Comparison of ENCODE assay signal across 10 cellular contexts in genomic region chr10:103543617-103544525, GRCh38. TPM values are rescaled to one million over a fixed set of nuclear protein-coding genes. Genes with fewer than 3 reads are reported as not detected.
A peak's percentile ranks its signal among the peaks of the same experiment; 100 is the strongest.
DNase-seq lines count a peak whose midpoint lies in the region; ATAC-seq and TF ChIP-seq lines count a peak whose summit lies in the region.
"Had no signal": no experiment of that assay in that cellular context is flagged by ENCODE, and none has a peak within 500 bp of the region (broad histone marks: within the 10 kb centered on the region; RNA-seq: fewer than 3 reads in every experiment).

No MANE protein-coding gene starts in this region.

- TF ChIP-seq CTCF in OCI-LY7 (conservative IDR thresholded peaks at IDR 0.05; ENCODE audit: low read length) (no peak), uterus (IDR thresholded peaks at IDR 0.05) (no peak)

- H3K36me3 Mint-ChIP-seq in activated naive CD8-positive, alpha-beta T cell: no peaks in the 10 kb centered on the region
- H3K36me3 Mint-ChIP-seq in activated naive CD8-positive, alpha-beta T cell treated with anti-CD3 and anti-CD28 coated beads, Interleukin-2, amount 50 U/mL, for 24 hours (ENCODE audit: low read depth): no peaks in the 10 kb centered on the region
- H3K36me3 Mint-ChIP-seq in immature natural killer cell: no peaks in the 10 kb centered on the region

- H3K27ac ChIP-seq in OCI-LY7 (ENCODE audit: low read depth, low read length, poor library complexity, severe bottlenecking) (no peak overlapping the region), uterus (peak overlapping the region; percentile 50 to 84)
- H3K27ac ChIP-seq: tibial nerve had no signal

- peak overlapping the region; percentile 52 for H3K4me3 Mint-ChIP-seq in activated naive CD8-positive, alpha-beta T cell
- no peak overlapping the region for H3K4me3 Mint-ChIP-seq in activated naive CD8-positive, alpha-beta T cell treated with anti-CD3 and anti-CD28 coated beads, Interleukin-2, amount 50 U/mL, for 24 hours
- H3K4me3 Mint-ChIP-seq in immature natural killer cell: peak overlapping the region in 3 of 5 donors; percentile 39 to 57 (median 53)

- no peaks in the 10 kb centered on the region for H3K27me3 ChIP-seq in uterus
- H3K27me3 ChIP-seq: tibial nerve had no signal

- no peaks in the 10 kb centered on the region for H3K79me2 ChIP-seq in OCI-LY7 (ENCODE audit: insufficient read depth, low read depth, low read length)

- H3K36me3 ChIP-seq in OCI-LY7 (ENCODE audit: insufficient read depth, low read length): no peaks in the 10 kb centered on the region
- no peaks in the 10 kb centered on the region for H3K36me3 ChIP-seq in uterus
- H3K36me3 ChIP-seq: tibial nerve had no signal

- ATAC-seq in activated naive CD8-positive, alpha-beta T cell treated with anti-CD3 and anti-CD28 coated beads, Interleukin-2, amount 50 U/mL, for 24 hours: no peak
- ATAC-seq in HG03442 (IDR thresholded peaks at IDR 0.05; ENCODE audit: unreplicated experiment) (no peak), GM18505 (IDR thresholded peaks at IDR 0.05; ENCODE audit: unreplicated experiment) (no peak)

- intact Hi-C loops in OCI-LY7 (cut with micrococcal nuclease; ENCODE audit: unreplicated experiment): loop anchor here (5.0 kb wide), 1 partner anchor 37 kb away; no protein-coding TSS in a partner anchor
- intact Hi-C loops in uterus (cut with DNase I; ENCODE audit: low total_unique reads): no loop called here

- no peaks in the 10 kb centered on the region for H3K9me2 ChIP-seq in OCI-LY7 (ENCODE audit: insufficient read depth, low read length)

- no peaks in the 10 kb centered on the region for H4K20me1 ChIP-seq in OCI-LY7 (ENCODE audit: insufficient read depth, low read length)

- no TSS peak for BruUV-seq in OCI-LY7 (replicated peaks; lab: Mats Ljungman, UMichigan)

- H3K9me3 Mint-ChIP-seq in activated naive CD8-positive, alpha-beta T cell (ENCODE audit: low read depth): no peaks in the 10 kb centered on the region
- H3K9me3 Mint-ChIP-seq in activated naive CD8-positive, alpha-beta T cell treated with anti-CD3 and anti-CD28 coated beads, Interleukin-2, amount 50 U/mL, for 24 hours: no peaks in the 10 kb centered on the region
- H3K9me3 Mint-ChIP-seq in immature natural killer cell: no peaks in the 10 kb centered on the region

- peak overlapping the region; percentile 78 for H3K4me2 ChIP-seq in OCI-LY7 (ENCODE audit: low read length)

- H3K4me1 ChIP-seq in OCI-LY7 (ENCODE audit: insufficient read depth, low read length, poor library complexity, severe bottlenecking) (peaks cover 66% of the 10 kb centered on the region), uterus (peaks cover 6 to 15% of the 10 kb centered on the region in 2 donors)

- H3K4me3 ChIP-seq in OCI-LY7 (ENCODE audit: low read depth, low read length, poor library complexity, severe bottlenecking) (no peak overlapping the region), uterus (no peak overlapping the region)

- CTCF ChIA-PET in OCI-LY7 (lab: Charles Lee; ENCODE audit: unreplicated experiment): no interaction called here

- DNase-seq in activated naive CD8-positive, alpha-beta T cell treated with anti-CD3 and anti-CD28 coated beads, Interleukin-2, amount 50 U/mL, for 24 hours: no peak
- DNase-seq in OCI-LY7 (ENCODE audit: low spot score): no peak
- DNase-seq in immature natural killer cell: no peak
- DNase-seq in uterus: peak in 1 of 2 donors; percentile 20
- no peak for DNase-seq in SW480 (ENCODE audit: low spot score)
- DNase-seq: activated CD4-positive, alpha-beta T cell treated with anti-CD3 and anti-CD28 coated beads for 48 hours had no signal

- peaks cover 11% of the 10 kb centered on the region for H3K4me1 Mint-ChIP-seq in activated naive CD8-positive, alpha-beta T cell (ENCODE audit: low read depth)
- peaks cover 13% of the 10 kb centered on the region for H3K4me1 Mint-ChIP-seq in activated naive CD8-positive, alpha-beta T cell treated with anti-CD3 and anti-CD28 coated beads, Interleukin-2, amount 50 U/mL, for 24 hours
- peaks cover 5 to 13% of the 10 kb centered on the region in 2 donors for H3K4me1 Mint-ChIP-seq in immature natural killer cell

- H2AFZ ChIP-seq in OCI-LY7 (ENCODE audit: low read length): peak overlapping the region; percentile 88; the same call in 1 of the 2 replicates

- TF ChIP-seq POLR2A in uterus (IDR thresholded peaks at IDR 0.05) (no peak), GM18505 (IDR thresholded peaks at IDR 0.05; ENCODE audit: borderline replicate concordance, extremely low read depth, insufficient read depth, insufficient read length) (no peak)

- H3K9me3 ChIP-seq in OCI-LY7 (ENCODE audit: low read length): no peaks in the 10 kb centered on the region
- H3K9me3 ChIP-seq in uterus: no peaks in the 10 kb centered on the region
- H3K9me3 ChIP-seq: tibial nerve had no signal

- no peaks in the 10 kb centered on the region for H3K27me3 Mint-ChIP-seq in activated naive CD8-positive, alpha-beta T cell
- peaks cover 22% of the 10 kb centered on the region for H3K27me3 Mint-ChIP-seq in activated naive CD8-positive, alpha-beta T cell treated with anti-CD3 and anti-CD28 coated beads, Interleukin-2, amount 50 U/mL, for 24 hours
- H3K27me3 Mint-ChIP-seq in immature natural killer cell (ENCODE audit: low read depth in 3 of 3): peaks cover 0 to 4% (median 3%) of the 10 kb centered on the region in 3 donors

- POLR2A ChIA-PET in OCI-LY7 (lab: Charles Lee): interaction anchor here (0.6 to 1.2 kb wide), 2 partner anchors 51 to 113 kb away, joined by 3 read pairs; no protein-coding TSS in a partner anchor

- H3K27ac Mint-ChIP-seq in activated naive CD8-positive, alpha-beta T cell: no peak overlapping the region
- H3K27ac Mint-ChIP-seq in activated naive CD8-positive, alpha-beta T cell treated with anti-CD3 and anti-CD28 coated beads, Interleukin-2, amount 50 U/mL, for 24 hours: no peak overlapping the region
- no peak overlapping the region for H3K27ac Mint-ChIP-seq in immature natural killer cell

RNA-seq across cellular contexts. Expression of gene NEURL1, which starts 50.4 kb away (rescaled TPM):
- 0.46 and 0.47 TPM in 2 replicates for total RNA-seq in OCI-LY7 (2014; rRNA removed; shearing (Covaris generic))
- total RNA-seq in OCI-LY7 (2022): not detected in 2 replicates
- polyA plus RNA-seq in immature natural killer cell: under 1 TPM in 2 of 3 donors, not detected in 1; 0.07 to 0.35 TPM
- total RNA-seq in uterus: 10 to 100 TPM in 2 of 4 donors, 1 to 10 TPM in 2; 3.8 to 46.1 (median 14.1) TPM
